ENCODE assay signal across 15 cellular contexts in genomic region chr2:168212167-168212566, GRCh38. TPM values are rescaled to one million over a fixed set of nuclear protein-coding genes. Genes with fewer than 3 reads are reported as not detected.
DNase-seq lines count a peak whose midpoint lies in the region; ATAC-seq and TF ChIP-seq lines count a peak whose summit lies in the region.
"Had no signal": no experiment of that assay in that cellular context is flagged by ENCODE, and none has a peak within 500 bp of the region (broad histone marks: within the 10 kb centered on the region; RNA-seq: fewer than 3 reads in every experiment).

No MANE protein-coding gene starts in this region.

- H3K4me1 ChIP-seq in IMR-90 (ENCODE audit: control insufficient read depth, insufficient read depth, low read length) (peaks cover 31% of the 10 kb centered on the region), colonic mucosa (peaks cover 4% of the 10 kb centered on the region), neutrophil (ENCODE audit: control insufficient read depth in 1 of 2, insufficient read depth in 1 of 2, low read depth in 1 of 2, low read length in 1 of 2) (peaks cover 20 to 35% of the 10 kb centered on the region in 2 experiments), gastrocnemius medialis (no peaks in the 10 kb centered on the region)
- H3K4me1 ChIP-seq in effector memory CD4-positive, alpha-beta T cell (ENCODE audit: control insufficient read depth, insufficient read depth, low read length, poor library complexity, severe bottlenecking) = peaks cover 9% of the 10 kb centered on the region

- no peak overlapping the region for H2AFZ ChIP-seq in IMR-90 (replicated peaks; ENCODE audit: low read length, poor library complexity)

- in situ Hi-C loops in IMR-90 (cut with MboI; ENCODE audit: low sequenced_read_pairs) (no loop called here), gastrocnemius medialis (cut with MboI; ENCODE audit: low sequenced_read_pairs in 4 of 4) (no loop called here)

- ATAC-seq in IMR-90 (ENCODE audit: low read depth) (no peak), gastrocnemius medialis (no peak), HG03139 (IDR thresholded peaks at IDR 0.05; ENCODE audit: unreplicated experiment) (no peak)
- ATAC-seq: K562 had no signal

- peaks cover 26% of the 10 kb centered on the region for H3K9me1 ChIP-seq in IMR-90 (ENCODE audit: insufficient read depth, low read length)

- peak overlapping the region; percentile 77; the same call in 1 of the 2 replicates for H2BK20ac ChIP-seq in IMR-90 (ENCODE audit: low read depth, low read length)

- H3K4me3 ChIP-seq in IMR-90 (ENCODE audit: insufficient read depth, low read depth, low read length) = no peak overlapping the region
- H3K4me3 ChIP-seq in colonic mucosa = no peak overlapping the region
- no peak overlapping the region for H3K4me3 ChIP-seq in neutrophil (ENCODE audit: low read depth in 1 of 2, low read length in 1 of 2)
- H3K4me3 ChIP-seq in gastrocnemius medialis = no peak overlapping the region
- no peak overlapping the region for H3K4me3 ChIP-seq in effector memory CD4-positive, alpha-beta T cell (ENCODE audit: insufficient read depth, low read depth, low read length, poor library complexity, severe bottlenecking)
- H3K4me3 ChIP-seq: K562, psoas muscle, thoracic aorta had no signal

- no peak for TF ChIP-seq CTCF in IMR-90 (conservative IDR thresholded peaks at IDR 0.05; ENCODE audit: low read depth, low read length)
- no peak for TF ChIP-seq CTCF in colonic mucosa (IDR thresholded peaks at IDR 0.05)
- no peak for TF ChIP-seq CTCF in neutrophil (IDR thresholded peaks at IDR 0.05)
- TF ChIP-seq CTCF in gastrocnemius medialis (IDR thresholded peaks at IDR 0.05 in 4 of 5, conservative IDR thresholded peaks at IDR 0.05 in 1 of 5) = no peak

- no peak for TF ChIP-seq POLR2A in IMR-90 (IDR thresholded peaks at IDR 0.05; ENCODE audit: low read depth, low read length)
- no peak for TF ChIP-seq POLR2A in gastrocnemius medialis (IDR thresholded peaks at IDR 0.05)

- no peak for TF ChIP-seq RAD21 in IMR-90 (IDR thresholded peaks at IDR 0.05; ENCODE audit: low read length)

- H3K36me3 ChIP-seq in IMR-90 (ENCODE audit: control insufficient read depth, insufficient read depth, low read length) (peaks cover 4% of the 10 kb centered on the region; the same call in 1 of the 2 replicates), colonic mucosa (no peaks in the 10 kb centered on the region), neutrophil (no peaks in the 10 kb centered on the region), gastrocnemius medialis (no peaks in the 10 kb centered on the region)
- H3K36me3 ChIP-seq in effector memory CD4-positive, alpha-beta T cell (ENCODE audit: control insufficient read depth, insufficient read depth, low read length) = no peaks in the 10 kb centered on the region
- H3K36me3 ChIP-seq: thoracic aorta had no signal

- no peaks in the 10 kb centered on the region; the same call in 1 of the 2 replicates for H4K20me1 ChIP-seq in IMR-90 (ENCODE audit: insufficient read depth, low read length)

- peak overlapping the region; percentile 91 for H2BK5ac ChIP-seq in IMR-90 (ENCODE audit: low read depth, low read length, poor library complexity, severe bottlenecking)

- H3K23ac ChIP-seq in IMR-90 (ENCODE audit: low read depth, low read length) = peak overlapping the region; percentile 41; the same call in 1 of the 2 replicates

- no TSS peak for BruUV-seq in IMR-90 (replicated peaks; lab: Mats Ljungman, UMichigan)

- WGBS in IMR-90 (ENCODE audit: extremely low coverage in 2 of 2, insufficient read length in 1 of 2), 2 experiments = no CpG with 5 or more reads among the region's 4 CpGs

- CTCF ChIA-PET in IMR-90 (lab: Yijun Ruan, JAX) = interaction anchor here (0.9 kb wide), 1 partner anchor 8 kb away, joined by 3 read pairs; no protein-coding TSS in a partner anchor

- peak overlapping the region; percentile 8 to 75; a peak in 3 of 4 replicates for H4K8ac ChIP-seq in IMR-90 (ENCODE audit: low read depth in 2 of 2, low read length in 2 of 2)

- no peak overlapping the region for H3K9ac ChIP-seq in IMR-90 (ENCODE audit: low read depth, low read length)
- H3K9ac ChIP-seq in colonic mucosa (ENCODE audit: low read depth in 2 of 2, low read length in 2 of 2) = no peak overlapping the region

- no peak overlapping the region for H3K27ac ChIP-seq in IMR-90 (ENCODE audit: insufficient read depth, low read length)
- H3K27ac ChIP-seq in colonic mucosa = peak overlapping the region; percentile 56
- peak overlapping the region; percentile 79 for H3K27ac ChIP-seq in neutrophil
- no peak overlapping the region for H3K27ac ChIP-seq in gastrocnemius medialis
- H3K27ac ChIP-seq in effector memory CD4-positive, alpha-beta T cell (ENCODE audit: insufficient read depth, low read length, poor library complexity, severe bottlenecking) = no peak overlapping the region
- H3K27ac ChIP-seq: psoas muscle, thoracic aorta had no signal

- H4K91ac ChIP-seq in IMR-90 (ENCODE audit: insufficient read depth, low read depth, low read length) = peak overlapping the region; percentile 29

- H4K5ac ChIP-seq in IMR-90 (ENCODE audit: low read depth, low read length) = peak overlapping the region; percentile 61

- no peak overlapping the region; the same call in 1 of the 2 replicates for H3K4me2 ChIP-seq in IMR-90 (ENCODE audit: low read depth, low read length)

- H3K9me3 ChIP-seq in IMR-90 (ENCODE audit: control insufficient read depth, insufficient read depth, low read length) (no peaks in the 10 kb centered on the region), colonic mucosa (no peaks in the 10 kb centered on the region), neutrophil (no peaks in the 10 kb centered on the region), gastrocnemius medialis (no peaks in the 10 kb centered on the region)
- no peaks in the 10 kb centered on the region for H3K9me3 ChIP-seq in effector memory CD4-positive, alpha-beta T cell (ENCODE audit: control insufficient read depth, low read length)
- H3K9me3 ChIP-seq: psoas muscle, thoracic aorta had no signal

- intact Hi-C loops in IMR-90 (cut with micrococcal nuclease) (loop anchor here (5.0 kb wide), 1 partner anchor 35 kb away; the partner anchor contains the start of gene STK39), colonic mucosa (cut with DNase I) (no loop called here), gastrocnemius medialis (cut with DNase I; ENCODE audit: low total_unique reads) (no loop called here)

- H2BK15ac ChIP-seq in IMR-90 (ENCODE audit: low read depth, low read length) = peak overlapping the region; percentile 33

- no peak overlapping the region for H2AK9ac ChIP-seq in IMR-90 (replicated peaks; ENCODE audit: low read depth, low read length, poor library complexity)

- H3K27me3 ChIP-seq in IMR-90 (ENCODE audit: control insufficient read depth, insufficient read depth, low read length) = no peaks in the 10 kb centered on the region
- H3K27me3 ChIP-seq in colonic mucosa = no peaks in the 10 kb centered on the region
- H3K27me3 ChIP-seq in neutrophil = no peaks in the 10 kb centered on the region
- H3K27me3 ChIP-seq in gastrocnemius medialis = no peaks in the 10 kb centered on the region
- no peaks in the 10 kb centered on the region for H3K27me3 ChIP-seq in effector memory CD4-positive, alpha-beta T cell (replicated peaks; ENCODE audit: control insufficient read depth, insufficient read depth, low read length, poor library complexity, severe bottlenecking)

- peak overlapping the region; percentile 91; the same call in 1 of the 2 replicates for H3K18ac ChIP-seq in IMR-90 (ENCODE audit: low read depth, low read length)

- H3K56ac ChIP-seq in IMR-90 (ENCODE audit: extremely low read depth, insufficient read depth, low read length) = no peak overlapping the region

- POLR2A ChIA-PET in IMR-90 (lab: Charles Lee; ENCODE audit: unreplicated experiment) = no interaction called here

- peaks cover 40 to 80% of the 10 kb centered on the region in 2 experiments for H3K79me1 ChIP-seq in IMR-90 (ENCODE audit: low read depth in 1 of 2, low read length in 2 of 2)

- H2BK120ac ChIP-seq in IMR-90 (ENCODE audit: low read depth, low read length) = peak overlapping the region; percentile 73

- peak overlapping the region; percentile 41 for H2AK5ac ChIP-seq in IMR-90 (ENCODE audit: low read depth, low read length)

- H3K4ac ChIP-seq in IMR-90 (ENCODE audit: low read depth, low read length) = peak overlapping the region; percentile 74

- dilution Hi-C loops in IMR-90 (cut with HindIII; ENCODE audit: low sequenced_read_pairs, unreplicated experiment) = no loop called here

- peak overlapping the region; percentile 81 for H3K14ac ChIP-seq in IMR-90 (replicated peaks; ENCODE audit: low read depth, low read length)

- DNase-seq in DMS53 treated with DMSO at 0.1 percent for 48 hours (lab: John Stamatoyannopoulos, UW; ENCODE audit: unreplicated experiment) = peak; percentile 44
- DNase-seq in IMR-90 = no peak
- DNase-seq in colonic mucosa = no peak
- no peak for DNase-seq in gastrocnemius medialis
- DNase-seq in effector memory CD4-positive, alpha-beta T cell = no peak
- DNase-seq: DMS153; kidney glomerular epithelial cell; NCI-H2171 treated with DMSO at 0.1 percent for 48 hours; psoas muscle; SHP77; stimulated activated CD4-positive, alpha-beta T cell treated with anti-CD3 and anti-CD28 coated beads, Interleukin-4, amount 100 ng/mL, for 4 hours had no signal

TF ChIP-seq in IMR-90, 13 proteins besides CTCF, POLR2A, EP300 and RAD21 (continues in another document):
- TF ChIP-seq BHLHE40 (IDR thresholded peaks at IDR 0.05; ENCODE audit: low read depth, low read length) = no peak
- no peak for TF ChIP-seq NFE2L2 (IDR thresholded peaks at IDR 0.05; ENCODE audit: low read depth, low read length)
- no peak for TF ChIP-seq SMC3 (IDR thresholded peaks at IDR 0.05; ENCODE audit: low read depth, low read length)
- no peak for TF ChIP-seq MXI1 (IDR thresholded peaks at IDR 0.05; ENCODE audit: borderline replicate concordance, low read depth, low read length)
- no peak for TF ChIP-seq RFX5 (IDR thresholded peaks at IDR 0.05; ENCODE audit: low read depth, low read length)
- TF ChIP-seq MAFK (IDR thresholded peaks at IDR 0.05; ENCODE audit: low read depth, low read length) = no peak
- TF ChIP-seq RCOR1 (IDR thresholded peaks at IDR 0.05; ENCODE audit: insufficient replicate concordance, low read length) = no peak
- no peak for TF ChIP-seq USF2 (IDR thresholded peaks at IDR 0.05; ENCODE audit: low read depth, low read length)

RNA-seq across cellular contexts. Expression of gene STK39, which starts 35.2 kb away (rescaled TPM):
- total RNA-seq in IMR-90 (2012; rRNA removed) (11.8 and 25.8 TPM in 2 replicates), colonic mucosa (10 to 100 TPM; 35.9 to 41.2 TPM), gastrocnemius medialis (1 to 10 TPM in 3 of 4 donors, under 1 TPM in 1; 0.66 to 2.9 (median 1.9) TPM)
- polyA plus RNA-seq in IMR-90 (2012; rRNA removed) = 12.8 and 16.4 TPM in 2 replicates
- polyA plus RNA-seq in IMR-90 (2012; cell fraction: cytosol; rRNA removed) = 2.3 and 4.0 TPM in 2 replicates
- 0.84 and 11.9 TPM in 2 replicates for polyA plus RNA-seq in IMR-90 (2012; cell fraction: nucleus; rRNA removed; ENCODE audit: low replicate concordance)

Comparison
In these comparisons a context has a peak if more than half of its experiments do, and no peak if none do; other contexts are left out.
1. H3K27ac ChIP-seq: peak in colonic mucosa (single experiment) and neutrophil (single experiment); none in IMR-90 (single experiment), gastrocnemius medialis (0 of 4) and effector memory CD4-positive, alpha-beta T cell (single experiment).